ENCODE assay signal across 16 cellular contexts in genomic region chr15:70164156-70164900, GRCh38.
DNase-seq lines count a peak whose midpoint lies in the region; FAIRE-seq and TF ChIP-seq lines count a peak whose summit lies in the region.
"Had no signal": no experiment of that assay in that cellular context is flagged by ENCODE, and none has a peak within 500 bp of the region (broad histone marks: within the 10 kb centered on the region; RNA-seq: fewer than 3 reads in every experiment).

No MANE protein-coding gene starts in this region.

- DNase-seq in RKO (ENCODE audit: low spot score) = peak; percentile 23
- DNase-seq in mesenchymal stem cell = no peak
- DNase-seq in thyroid gland = no peak
- no peak for DNase-seq in cerebellum (ENCODE audit: low spot score)
- no peak for DNase-seq in HTR-8/SVneo (ENCODE audit: insufficient read length, low spot score)
- no peak for DNase-seq in stimulated activated CD4-positive, alpha-beta T cell treated with anti-CD3 and anti-CD28 coated beads, Interleukin-4, amount 100 ng/mL, for 24 hours
- DNase-seq: COR-L47, DMS153, EL, IMR-90, Kasumi-1, NCI-H1930, NCI-H69 had no signal

- no peak overlapping the region for H3K14ac ChIP-seq in mesenchymal stem cell (ENCODE audit: low read length in 2 of 2)

- no peaks in the 10 kb centered on the region for H3K4me1 ChIP-seq in HEK293 (ENCODE audit: control insufficient read depth, insufficient read depth, low read length)
- peaks cover 24% of the 10 kb centered on the region for H3K4me1 ChIP-seq in mesenchymal stem cell (ENCODE audit: control insufficient read depth, insufficient read depth, low read depth, low read length)
- H3K4me1 ChIP-seq in thyroid gland = peaks cover 30 to 47% of the 10 kb centered on the region in 2 donors

- POLR2A ChIA-PET in HEK293 (lab: Yijun Ruan, JAX) = interaction anchor here (1.0 kb wide), 1 partner anchor 66 kb away, joined by 3 read pairs; the partner anchor contains the start of gene TLE3

- peak overlapping the region; percentile 7 for H4K91ac ChIP-seq in mesenchymal stem cell (ENCODE audit: low read length)

- H3K9me3 ChIP-seq in HEK293 (ENCODE audit: control insufficient read depth, insufficient read depth, low read depth, low read length) (no peaks in the 10 kb centered on the region), mesenchymal stem cell (ENCODE audit: control insufficient read depth, low read length) (peaks cover 5% of the 10 kb centered on the region), thyroid gland (no peaks in the 10 kb centered on the region)
- H3K9me3 ChIP-seq: SJSA1 had no signal

- TF ChIP-seq POLR2A in thyroid gland (IDR thresholded peaks at IDR 0.05) = no peak

- peak overlapping the region in 1 of 2 experiments; percentile 69 for H2BK12ac ChIP-seq in mesenchymal stem cell (ENCODE audit: low read length in 2 of 2)

- H2AFZ ChIP-seq in mesenchymal stem cell (ENCODE audit: low read depth, low read length) = no peak overlapping the region

- no peak overlapping the region for H3K23ac ChIP-seq in mesenchymal stem cell (ENCODE audit: low read length in 2 of 2)

- intact Hi-C loops in thyroid gland (cut with DNase I) = no loop called here

- no peak overlapping the region for H2BK5ac ChIP-seq in mesenchymal stem cell (ENCODE audit: low read depth, low read length, poor library complexity, severe bottlenecking)

- CTCF ChIA-PET in HEK293 (lab: Yijun Ruan, JAX) = no interaction called here

- no peak overlapping the region for H3K4me3 ChIP-seq in HEK293 (ENCODE audit: low read depth, low read length)
- no peak overlapping the region for H3K4me3 ChIP-seq in mesenchymal stem cell (ENCODE audit: insufficient read depth in 1 of 2, low read depth in 1 of 2, low read length in 2 of 2)
- H3K4me3 ChIP-seq in thyroid gland (replicated peaks in 1 of 3) = no peak overlapping the region
- H3K4me3 ChIP-seq: SJSA1 had no signal

- H3K27me3 ChIP-seq in mesenchymal stem cell (ENCODE audit: control insufficient read depth in 1 of 2, insufficient read depth in 1 of 2, low read length in 2 of 2) = peaks cover 4 to 15% of the 10 kb centered on the region in 2 experiments
- no peaks in the 10 kb centered on the region for H3K27me3 ChIP-seq in thyroid gland
- H3K27me3 ChIP-seq: SJSA1 had no signal

- H2AK5ac ChIP-seq in mesenchymal stem cell (ENCODE audit: low read length, severe bottlenecking) = no peak overlapping the region

- H3K4me2 ChIP-seq in mesenchymal stem cell (ENCODE audit: low read length, poor library complexity, severe bottlenecking) = no peak overlapping the region

- no peak for FAIRE-seq in HTR-8/SVneo (lab: Jason Lieb, UNC)
- FAIRE-seq: H54 had no signal

- no peak overlapping the region for H3K27ac ChIP-seq in HEK293 (ENCODE audit: extremely low read depth, low read depth, low read length)
- no peak overlapping the region for H3K27ac ChIP-seq in mesenchymal stem cell (ENCODE audit: low read length, poor library complexity, severe bottlenecking)
- H3K27ac ChIP-seq in thyroid gland = peak overlapping the region; percentile 28 to 89 (median 56)
- H3K27ac ChIP-seq: SJSA1 had no signal

- no peak for TF ChIP-seq CTCF in HEK293 (tag by site-specific recombination; IDR thresholded peaks at IDR 0.05)
- TF ChIP-seq CTCF in thyroid gland (IDR thresholded peaks at IDR 0.05) = no peak

- H3K4ac ChIP-seq in mesenchymal stem cell (ENCODE audit: low read depth in 1 of 2, low read length in 2 of 2) = peak overlapping the region in 1 of 2 experiments; percentile 70

- WGBS in mesenchymal stem cell = 85% methylated on average over 3 of the region's 3 CpGs
- 92 to 95% methylated on average over 3 of the region's 3 CpGs for WGBS in thyroid gland, 2 donors

- no peaks in the 10 kb centered on the region for H3K36me3 ChIP-seq in HEK293 (ENCODE audit: control insufficient read depth in 2 of 2, insufficient read depth in 1 of 2, low read length in 2 of 2)
- H3K36me3 ChIP-seq in mesenchymal stem cell (ENCODE audit: control insufficient read depth in 1 of 2, insufficient read depth in 2 of 2, low read depth in 1 of 2, low read length in 2 of 2) = no peaks in the 10 kb centered on the region
- no peaks in the 10 kb centered on the region for H3K36me3 ChIP-seq in thyroid gland
- H3K36me3 ChIP-seq: SJSA1 had no signal

- no peaks in the 10 kb centered on the region for H3K79me1 ChIP-seq in mesenchymal stem cell (replicated peaks; ENCODE audit: low read length, poor library complexity, severe bottlenecking)

- no peak overlapping the region for H2BK15ac ChIP-seq in mesenchymal stem cell (ENCODE audit: low read depth, poor library complexity, severe bottlenecking)

- no peak overlapping the region for H2BK120ac ChIP-seq in mesenchymal stem cell (ENCODE audit: low read depth, low read length)

- no peak overlapping the region for H3K9ac ChIP-seq in mesenchymal stem cell (ENCODE audit: low read length)

- no peak overlapping the region for H4K8ac ChIP-seq in mesenchymal stem cell (ENCODE audit: low read length)

- H3K18ac ChIP-seq in mesenchymal stem cell (ENCODE audit: low read depth in 1 of 2, low read length in 2 of 2) = no peak overlapping the region

TF ChIP-seq in HEK293, 187 proteins besides CTCF, POLR2A, EP300 and RAD21:
- TF ChIP-seq ZNF18 (tag by site-specific recombination; IDR thresholded peaks at IDR 0.05) (no peak), ZNF776 (tag by site-specific recombination; IDR thresholded peaks at IDR 0.05; ENCODE audit: borderline replicate concordance) (no peak), ZNF311 (tag by site-specific recombination; IDR thresholded peaks at IDR 0.05; ENCODE audit: borderline replicate concordance) (no peak), RBAK (tag by site-specific recombination; IDR thresholded peaks at IDR 0.05) (peak; percentile 98), ZBTB21 (tag by site-specific recombination; IDR thresholded peaks at IDR 0.05) (no peak), TRIM28 (IDR thresholded peaks at IDR 0.05; ENCODE audit: borderline replicate concordance, low read length) (peak; percentile 68; the same call in 1 of the 2 replicates), TCF7L2 (IDR thresholded peaks at IDR 0.05; ENCODE audit: borderline replicate concordance, low read depth, low read length) (no peak), PBX3 (CRISPR knock-in tag; IDR thresholded peaks at IDR 0.05) (no peak), ZNF221 (tag by site-specific recombination; IDR thresholded peaks at IDR 0.05; ENCODE audit: borderline replicate concordance) (no peak), MEIS1 (CRISPR knock-in tag; IDR thresholded peaks at IDR 0.05; ENCODE audit: borderline replicate concordance) (no peak), KLF7 (tag by site-specific recombination; IDR thresholded peaks at IDR 0.05; ENCODE audit: borderline replicate concordance) (no peak), ZNF704 (tag by site-specific recombination; IDR thresholded peaks at IDR 0.05) (no peak), KLF1 (tag by site-specific recombination; IDR thresholded peaks at IDR 0.05) (no peak), ZNF600 (tag by site-specific recombination; IDR thresholded peaks at IDR 0.05) (no peak), HOXA7 (CRISPR knock-in tag; IDR thresholded peaks at IDR 0.05; ENCODE audit: borderline replicate concordance) (no peak), ZNF140 (tag by site-specific recombination; IDR thresholded peaks at IDR 0.05) (no peak)

Comparison
In these comparisons a context has a peak if more than half of its experiments do, and no peak if none do; other contexts are left out.
1. H3K27ac ChIP-seq: peak in thyroid gland (3 of 3); none in HEK293 (single experiment) and mesenchymal stem cell (single experiment).